In genomic region chr15:98413973-98414546, GRCh38 we compare ENCODE assay signal across 1 cellular context.
TF ChIP-seq lines count a peak whose summit lies in the region.

No MANE protein-coding gene starts in this region.

TF ChIP-seq in GM23338, 12 proteins besides CTCF, POLR2A, EP300 and RAD21:
- TF ChIP-seq, protein P1, sequence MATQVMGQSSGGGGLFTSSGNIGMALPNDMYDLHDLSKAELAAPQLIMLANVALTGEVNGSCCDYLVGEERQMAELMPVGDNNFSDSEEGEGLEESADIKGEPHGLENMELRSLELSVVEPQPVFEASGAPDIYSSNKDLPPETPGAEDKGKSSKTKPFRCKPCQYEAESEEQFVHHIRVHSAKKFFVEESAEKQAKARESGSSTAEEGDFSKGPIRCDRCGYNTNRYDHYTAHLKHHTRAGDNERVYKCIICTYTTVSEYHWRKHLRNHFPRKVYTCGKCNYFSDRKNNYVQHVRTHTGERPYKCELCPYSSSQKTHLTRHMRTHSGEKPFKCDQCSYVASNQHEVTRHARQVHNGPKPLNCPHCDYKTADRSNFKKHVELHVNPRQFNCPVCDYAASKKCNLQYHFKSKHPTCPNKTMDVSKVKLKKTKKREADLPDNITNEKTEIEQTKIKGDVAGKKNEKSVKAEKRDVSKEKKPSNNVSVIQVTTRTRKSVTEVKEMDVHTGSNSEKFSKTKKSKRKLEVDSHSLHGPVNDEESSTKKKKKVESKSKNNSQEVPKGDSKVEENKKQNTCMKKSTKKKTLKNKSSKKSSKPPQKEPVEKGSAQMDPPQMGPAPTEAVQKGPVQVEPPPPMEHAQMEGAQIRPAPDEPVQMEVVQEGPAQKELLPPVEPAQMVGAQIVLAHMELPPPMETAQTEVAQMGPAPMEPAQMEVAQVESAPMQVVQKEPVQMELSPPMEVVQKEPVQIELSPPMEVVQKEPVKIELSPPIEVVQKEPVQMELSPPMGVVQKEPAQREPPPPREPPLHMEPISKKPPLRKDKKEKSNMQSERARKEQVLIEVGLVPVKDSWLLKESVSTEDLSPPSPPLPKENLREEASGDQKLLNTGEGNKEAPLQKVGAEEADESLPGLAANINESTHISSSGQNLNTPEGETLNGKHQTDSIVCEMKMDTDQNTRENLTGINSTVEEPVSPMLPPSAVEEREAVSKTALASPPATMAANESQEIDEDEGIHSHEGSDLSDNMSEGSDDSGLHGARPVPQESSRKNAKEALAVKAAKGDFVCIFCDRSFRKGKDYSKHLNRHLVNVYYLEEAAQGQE (IDR thresholded peaks at IDR 0.05; ENCODE audit: unreplicated experiment), result no peak
- TF ChIP-seq NANOG (IDR thresholded peaks at IDR 0.05; ENCODE audit: borderline replicate concordance) (no peak), POLR2AphosphoS5 (IDR thresholded peaks at IDR 0.05; ENCODE audit: low read depth) (no peak), CREB1 (CRISPR knock-in tag; IDR thresholded peaks at IDR 0.05; ENCODE audit: low read depth) (no peak), EZH2 (IDR thresholded peaks at IDR 0.05; ENCODE audit: low read depth, unreplicated experiment) (no peak)
- TF ChIP-seq, protein P2, sequence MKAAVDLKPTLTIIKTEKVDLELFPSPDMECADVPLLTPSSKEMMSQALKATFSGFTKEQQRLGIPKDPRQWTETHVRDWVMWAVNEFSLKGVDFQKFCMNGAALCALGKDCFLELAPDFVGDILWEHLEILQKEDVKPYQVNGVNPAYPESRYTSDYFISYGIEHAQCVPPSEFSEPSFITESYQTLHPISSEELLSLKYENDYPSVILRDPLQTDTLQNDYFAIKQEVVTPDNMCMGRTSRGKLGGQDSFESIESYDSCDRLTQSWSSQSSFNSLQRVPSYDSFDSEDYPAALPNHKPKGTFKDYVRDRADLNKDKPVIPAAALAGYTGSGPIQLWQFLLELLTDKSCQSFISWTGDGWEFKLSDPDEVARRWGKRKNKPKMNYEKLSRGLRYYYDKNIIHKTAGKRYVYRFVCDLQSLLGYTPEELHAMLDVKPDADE (IDR thresholded peaks at IDR 0.05), result no peak
